In genomic region chr18:13003466-13003896, GRCh38 we compare ENCODE assay signal across 8 cellular contexts. TPM values are rescaled to one million over a fixed set of nuclear protein-coding genes. Genes with fewer than 3 reads are reported as not detected.
DNase-seq lines count a peak whose midpoint lies in the region; ATAC-seq and TF ChIP-seq lines count a peak whose summit lies in the region.

No MANE protein-coding gene starts in this region.

- H3K4me1 Mint-ChIP-seq in type B pancreatic cell (ENCODE audit: unreplicated experiment), result no peaks in the 10 kb centered on the region

- peaks cover 0 to 2% (median 0%) of the 10 kb centered on the region in 4 donors for H3K4me1 ChIP-seq in sigmoid colon

- in situ Hi-C loops in KBM-7 (cut with MboI; ENCODE audit: low pct_unique_long_range_greater_than_20kb, low sequenced_read_pairs), result no loop called here

- H3K27ac Mint-ChIP-seq in type B pancreatic cell, result no peak overlapping the region

- peaks cover 0 to 43% (median 4%) of the 10 kb centered on the region in 4 donors for H3K36me3 ChIP-seq in sigmoid colon

- H3K4me3 Mint-ChIP-seq in type B pancreatic cell, result no peak overlapping the region

- H3K9me3 ChIP-seq in sigmoid colon, result no peaks in the 10 kb centered on the region

- no peak overlapping the region for H3K4me3 ChIP-seq in WI38 (ENCODE audit: low read depth, low read length)
- no peak overlapping the region for H3K4me3 ChIP-seq in sigmoid colon

- TF ChIP-seq CTCF in WI38 (IDR thresholded peaks at IDR 0.05; ENCODE audit: low read depth, low read length) (peak; percentile 31; the same call in 1 of the 2 replicates), type B pancreatic cell (conservative IDR thresholded peaks at IDR 0.05) (peak; percentile 67), sigmoid colon (IDR thresholded peaks at IDR 0.05) (no peak)

- WGBS in sigmoid colon, 2 donors, result 74 to 81% methylated on average over 7 of the region's 7 CpGs

- peaks cover 3% of the 10 kb centered on the region for H3K36me3 Mint-ChIP-seq in type B pancreatic cell

- DNase-seq in Right ventricle myocardium inferior (ENCODE audit: missing footprints) (no peak), cardiac septum (ENCODE audit: low spot score) (no peak), KBM-7 (peak; percentile 91), hepatic stellate cell (ENCODE audit: low spot score) (peak; percentile 52), type B pancreatic cell (ENCODE audit: extremely low spot score, unreplicated experiment) (no peak), substantia nigra (lab: John Stamatoyannopoulos, UW) (no peak), sigmoid colon (no peak)

- H3K27me3 Mint-ChIP-seq in type B pancreatic cell, result no peaks in the 10 kb centered on the region

- no peaks in the 10 kb centered on the region for H3K27me3 ChIP-seq in sigmoid colon

- no peak overlapping the region for H3K27ac ChIP-seq in substantia nigra (ENCODE audit: low read depth, low read length, poor library complexity, severe bottlenecking)
- H3K27ac ChIP-seq in sigmoid colon, result no peak overlapping the region

- intact Hi-C loops in Right ventricle myocardium inferior (cut with DNase I), result loop anchor here (10.0 kb wide), 1 partner anchor 161 kb away; no protein-coding TSS in a partner anchor
- intact Hi-C loops in cardiac septum (cut with DNase I), result loop anchor here (10.0 kb wide), 2 partner anchors 91 to 161 kb away; no protein-coding TSS in a partner anchor
- intact Hi-C loops in sigmoid colon (cut with DNase I), result no loop called here

- no peak for TF ChIP-seq EP300 in sigmoid colon (IDR thresholded peaks at IDR 0.05)

- no peaks in the 10 kb centered on the region for H3K9me3 Mint-ChIP-seq in type B pancreatic cell

- TF ChIP-seq POLR2A in sigmoid colon (IDR thresholded peaks at IDR 0.05), result no peak

- ATAC-seq in Right ventricle myocardium inferior, result peak; percentile 84

RNA-seq across cellular contexts. Expression of gene CEP192, which starts 12.3 kb away (rescaled TPM):
- 25.6 TPM for total RNA-seq in Right ventricle myocardium inferior
- 28.5 TPM for total RNA-seq in cardiac septum
- total RNA-seq in type B pancreatic cell (ENCODE audit: low replicate concordance), result 19.8 and 37.5 TPM in 2 replicates
- 10 to 100 TPM; 19.8 to 30.4 (median 25.4) TPM for total RNA-seq in sigmoid colon
- polyA plus RNA-seq in sigmoid colon, result 10 to 100 TPM in 2 of 3 donors, 1 to 10 TPM in 1; 4.6 to 13.8 (median 12.6) TPM

RNA-seq across cellular contexts. Expression of gene SEH1L, which starts 55.7 kb away (rescaled TPM):
- total RNA-seq in Right ventricle myocardium inferior (19.7 TPM), cardiac septum (21.0 TPM), type B pancreatic cell (ENCODE audit: low replicate concordance) (38.8 and 39.1 TPM in 2 replicates), sigmoid colon (10 to 100 TPM; 15.3 to 38.1 (median 20.3) TPM)
- 10 to 100 TPM; 16.2 to 18.8 (median 16.2) TPM for polyA plus RNA-seq in sigmoid colon

Comparison
In these comparisons a context has a peak if more than half of its experiments do, and no peak if none do; other contexts are left out.
1. DNase-seq: peak in KBM-7 (single experiment) and hepatic stellate cell (single experiment); none in Right ventricle myocardium inferior (single experiment), cardiac septum (single experiment), type B pancreatic cell (single experiment), substantia nigra (0 of 49) and sigmoid colon (single experiment).
2. CTCF ChIP-seq: peak in WI38 (single experiment) and type B pancreatic cell (single experiment); none in sigmoid colon (0 of 4).